ENCODE assay signal across 32 cellular contexts in the genomic region with DNA sequence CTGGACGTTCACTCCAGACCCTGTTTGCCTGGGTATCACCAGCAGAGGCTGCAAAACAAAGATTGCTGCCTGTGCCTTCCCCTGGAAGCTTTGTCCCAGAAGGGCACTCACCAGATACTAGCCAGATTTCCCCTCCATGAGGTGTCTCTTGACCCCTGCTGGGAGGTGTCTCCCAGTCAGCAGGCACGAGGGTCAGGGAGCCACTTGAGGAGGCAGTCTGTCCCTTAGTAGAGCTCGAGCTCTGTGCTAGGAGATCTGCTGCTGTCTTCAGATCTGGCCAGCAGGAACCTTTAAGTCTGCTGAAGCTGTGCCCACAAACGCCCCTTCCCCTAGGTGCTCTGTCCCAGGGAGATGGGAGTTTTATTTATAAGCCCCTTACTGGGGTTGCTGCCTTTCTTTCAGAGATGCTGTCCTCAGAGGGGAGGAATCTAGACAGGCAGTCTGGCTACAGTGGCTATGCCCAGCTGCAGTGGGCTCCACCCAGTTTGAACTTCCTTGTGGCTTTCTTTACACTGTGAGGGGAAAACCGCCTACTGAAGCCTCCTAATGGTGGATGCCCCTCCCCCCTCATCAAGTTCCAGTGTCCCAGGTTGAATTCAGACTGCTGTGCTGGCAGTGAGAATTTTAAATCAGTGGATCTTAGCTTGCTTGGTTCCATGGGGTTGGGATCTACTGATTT.
"Had no signal": no experiment of that assay in that cellular context is flagged by ENCODE, and none has a peak within 500 bp of the region (broad histone marks: within the 10 kb centered on the region; RNA-seq: fewer than 3 reads in every experiment).

No MANE protein-coding gene starts in this region.

- DNase-seq: activated CD4-positive, alpha-beta memory T cell treated with anti-CD3 and anti-CD28 coated beads for 36 hours; activated CD4-positive, alpha-beta T cell treated with anti-CD3 and anti-CD28 coated beads, Interleukin-2, amount 10 ng/mL, durations not matched to agents 24 days and 14 days; activated CD4-positive, CD25-positive, alpha-beta regulatory T cell treated with anti-CD3 and anti-CD28 coated beads, Interleukin-2, amount 50 U/mL, for 72 hours; activated CD8-positive, alpha-beta memory T cell treated with anti-CD3 and anti-CD28 coated beads, Interleukin-2, amount 50 U/mL, for 4 hours; activated effector memory CD4-positive, alpha-beta T cell treated with anti-CD3 and anti-CD28 coated beads, Interleukin-2, amount 50 U/mL, for 16 hours; activated naive CD4-positive, alpha-beta T cell treated with anti-CD3 and anti-CD28 coated beads, Interleukin-2, amount 10 ng/mL, durations not matched to agents 7 days and 5 days; activated naive CD8-positive, alpha-beta T cell treated with anti-CD3 and anti-CD28 coated beads, Interleukin-2, amount 10 ng/mL, durations not matched to agents 7 days and 5 days; activated T-cell treated with anti-CD3 and anti-CD28 coated beads, Interleukin-2, amount 50 U/mL, for 1 hour; caudate nucleus; dermis blood vessel endothelial cell; effector CD4-positive, alpha-beta T cell; esophagus squamous epithelium; foreskin melanocyte; heart right ventricle; kidney glomerular epithelial cell; left lung; nephron progenitor cell; ovary; right lobe of liver; stimulated activated CD4-positive, alpha-beta T cell treated with anti-CD3 and anti-CD28 coated beads, Interleukin-4, amount 100 ng/mL, for 24 hours; stimulated activated naive CD8-positive, alpha-beta T cell treated with anti-CD3 and anti-CD28 coated beads, Interleukin-15, amount 100 ng/mL, for 72 hours; substantia nigra; T-helper 1 cell; thyroid gland; upper lobe of left lung; WERI-Rb-1 had no signal

- FAIRE-seq: TTC549 had no signal

- H3K36me3 ChIP-seq: ascending aorta, esophagus squamous epithelium, heart right ventricle, left lung, neutrophil, ovary, right lobe of liver, thyroid gland, upper lobe of left lung, WERI-Rb-1 had no signal

- H3K4me1 ChIP-seq: ascending aorta, esophagus squamous epithelium, heart right ventricle, left lung, right lobe of liver, thyroid gland, upper lobe of left lung had no signal

- H3K27me3 ChIP-seq: ascending aorta, esophagus squamous epithelium, heart right ventricle, left lung, neutrophil, ovary, right lobe of liver, thyroid gland, upper lobe of left lung had no signal

- H3K27ac ChIP-seq: ascending aorta, esophagus squamous epithelium, heart right ventricle, left lung, neutrophil, ovary, right lobe of liver, skin epidermis, thyroid gland, upper lobe of left lung, WERI-Rb-1 had no signal

- H3K4me3 ChIP-seq: ascending aorta, esophagus squamous epithelium, heart right ventricle, left lung, lung, ovary, right lobe of liver, skin epidermis, thyroid gland, upper lobe of left lung had no signal

- ATAC-seq: heart right ventricle; left lung; right lobe of liver; stimulated activated effector memory CD8-positive, alpha-beta T cell treated with anti-CD3 and anti-CD28 coated beads, Interleukin-12 subunit alpha, Interleukin-12 subunit beta, amount 100 ng/mL, for 72 hours; stimulated activated naive CD8-positive, alpha-beta T cell treated with anti-CD3 and anti-CD28 coated beads, Interleukin-15, amount 100 ng/mL, for 72 hours had no signal

- H3K9me3 ChIP-seq: neutrophil, ovary, right lobe of liver, thyroid gland had no signal
